Comparison of ENCODE assay signal across 24 cellular contexts in the genomic region with DNA sequence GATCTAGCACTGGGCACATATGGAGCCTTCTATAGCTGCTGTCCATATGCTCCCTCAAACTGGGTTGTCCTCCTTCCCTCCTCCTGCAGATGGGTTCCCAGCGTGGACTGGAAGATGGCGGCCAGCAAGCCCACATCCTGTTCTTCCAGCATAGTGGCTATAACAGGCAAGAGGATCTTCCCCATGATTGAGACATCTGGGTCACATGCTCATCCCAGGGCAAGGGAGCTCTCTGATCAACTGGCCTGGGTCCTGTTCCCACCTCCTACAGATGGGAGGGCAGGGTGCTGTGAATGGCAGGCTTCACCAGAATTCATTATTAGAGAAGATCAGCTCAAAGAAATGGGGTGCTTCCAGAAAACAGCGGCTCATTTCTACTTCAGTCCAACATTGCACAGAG.
DNase-seq lines count a peak whose midpoint lies in the region; ATAC-seq and TF ChIP-seq lines count a peak whose summit lies in the region.
"Had no signal": no experiment of that assay in that cellular context is flagged by ENCODE, and none has a peak within 500 bp of the region (broad histone marks: within the 10 kb centered on the region; RNA-seq: fewer than 3 reads in every experiment).

No MANE protein-coding gene starts in this region.

- H3K27ac ChIP-seq in left ventricle myocardium inferior (replicated peaks) = peak overlapping the region; percentile 87
- H3K27ac ChIP-seq in right lobe of liver = no peak overlapping the region
- H3K27ac ChIP-seq in gastrocnemius medialis = peak overlapping the region in 3 of 4 donors; percentile 0 to 90 (median 71)
- H3K27ac ChIP-seq in Karpas-422 (ENCODE audit: low read length) = no peak overlapping the region
- H3K27ac ChIP-seq: PC-9, RWPE1 had no signal

- H3K36me3 ChIP-seq in left ventricle myocardium inferior (no peaks in the 10 kb centered on the region), right lobe of liver (no peaks in the 10 kb centered on the region), gastrocnemius medialis (no peaks in the 10 kb centered on the region), Karpas-422 (ENCODE audit: insufficient read depth, low read length) (no peaks in the 10 kb centered on the region)
- H3K36me3 ChIP-seq: MG63 had no signal

- in situ Hi-C loops in gastrocnemius medialis (cut with MboI; ENCODE audit: low sequenced_read_pairs in 4 of 4) = loop anchor here in 1 of 4 donors (25.0 kb wide), 1 partner anchor 108 kb away; no protein-coding TSS in a partner anchor

- intact Hi-C loops in left ventricle myocardium inferior (cut with micrococcal nuclease) = no loop called here
- intact Hi-C loops in Right ventricle myocardium inferior (cut with DNase I) = loop anchor here (2.0 to 5.0 kb wide), 2 partner anchors 67 to 117 kb away; no protein-coding TSS in a partner anchor
- intact Hi-C loops in right lobe of liver (cut with DNase I) = no loop called here
- intact Hi-C loops in gastrocnemius medialis (cut with DNase I; ENCODE audit: low total_unique reads) = loop anchor here (5.0 kb wide), 1 partner anchor 103 kb away; no protein-coding TSS in a partner anchor

- no peaks in the 10 kb centered on the region for H3K9me2 ChIP-seq in Karpas-422 (replicated peaks; ENCODE audit: insufficient read depth, low read length)
- H3K9me2 ChIP-seq: SK-N-SH had no signal

- H3K4me2 ChIP-seq in Karpas-422 (ENCODE audit: low read depth, low read length, poor library complexity, severe bottlenecking) = no peak overlapping the region
- H3K4me2 ChIP-seq: PC-9, SK-N-SH had no signal

- no peak overlapping the region for H2AFZ ChIP-seq in Karpas-422 (ENCODE audit: low read length)
- H2AFZ ChIP-seq: PC-9 had no signal

- H3K4me3 ChIP-seq in left ventricle myocardium inferior = no peak overlapping the region
- no peak overlapping the region for H3K4me3 ChIP-seq in right lobe of liver
- no peak overlapping the region for H3K4me3 ChIP-seq in gastrocnemius medialis
- no peak overlapping the region for H3K4me3 ChIP-seq in Karpas-422 (ENCODE audit: low read length)
- H3K4me3 ChIP-seq: MG63, PC-9 had no signal

- no peak for TF ChIP-seq CTCF in left ventricle myocardium inferior (IDR thresholded peaks at IDR 0.05; ENCODE audit: borderline replicate concordance)
- no peak for TF ChIP-seq CTCF in right lobe of liver (IDR thresholded peaks at IDR 0.05)
- no peak for TF ChIP-seq CTCF in gastrocnemius medialis (IDR thresholded peaks at IDR 0.05 in 4 of 5, conservative IDR thresholded peaks at IDR 0.05 in 1 of 5)

- peaks cover 44% of the 10 kb centered on the region for H3K4me1 ChIP-seq in left ventricle myocardium inferior
- peaks cover 0 to 35% (median 13%) of the 10 kb centered on the region in 4 donors for H3K4me1 ChIP-seq in right lobe of liver
- H3K4me1 ChIP-seq in gastrocnemius medialis = peaks cover 43 to 51% of the 10 kb centered on the region in 2 donors
- H3K4me1 ChIP-seq in Karpas-422 (ENCODE audit: low read length) = peaks cover 4% of the 10 kb centered on the region

- no peaks in the 10 kb centered on the region for H3K79me2 ChIP-seq in Karpas-422 (ENCODE audit: low read length)

- peaks cover 5% of the 10 kb centered on the region for H3K9me3 ChIP-seq in left ventricle myocardium inferior (replicated peaks)
- H3K9me3 ChIP-seq in right lobe of liver = no peaks in the 10 kb centered on the region
- no peaks in the 10 kb centered on the region for H3K9me3 ChIP-seq in gastrocnemius medialis
- no peaks in the 10 kb centered on the region for H3K9me3 ChIP-seq in Karpas-422 (ENCODE audit: low read length)
- H3K9me3 ChIP-seq: MG63, SK-N-SH had no signal

- no peaks in the 10 kb centered on the region for H3K27me3 ChIP-seq in left ventricle myocardium inferior (ENCODE audit: low read depth)
- H3K27me3 ChIP-seq in right lobe of liver = no peaks in the 10 kb centered on the region
- H3K27me3 ChIP-seq in gastrocnemius medialis = no peaks in the 10 kb centered on the region
- no peaks in the 10 kb centered on the region for H3K27me3 ChIP-seq in Karpas-422 (ENCODE audit: low read length)
- H3K27me3 ChIP-seq: MG63 had no signal

- WGBS in right lobe of liver (ENCODE audit: insufficient coverage, low coverage, low lambda C conversion rate, missing lambda C conversion rate) = no CpG with 5 or more reads among the region's 3 CpGs

- TF ChIP-seq POLR2A in right lobe of liver (IDR thresholded peaks at IDR 0.05) (no peak), gastrocnemius medialis (IDR thresholded peaks at IDR 0.05) (no peak)

- DNase-seq in left ventricle myocardium inferior (no peak), Right ventricle myocardium inferior (ENCODE audit: missing footprints) (no peak), right lobe of liver (peak in 1 of 3 donors; percentile 54), gastrocnemius medialis (peak in 1 of 2 donors; percentile 33), Karpas-422 (no peak), NCI-H345 treated with DMSO at 0.1 percent for 48 hours (lab: John Stamatoyannopoulos, UW; ENCODE audit: unreplicated experiment) (no peak)
- DNase-seq: 8988T; CD4-positive, CD25-positive, alpha-beta regulatory T cell; EL; GF-D8; GOT3; HCEC 1CT; MG63; NCI-H1092 treated with DMSO at 0.1 percent for 48 hours; NCI-H146; NCI-H2029; NCI-H2227 treated with DMSO at 0.1 percent for 48 hours; NCI-H510A treated with DMSO at 0.1 percent for 48 hours; NCI-H748 treated with DMSO at 0.1 percent for 48 hours; PC-9; SIG-M5; SK-N-SH had no signal

- H3K9ac ChIP-seq in Karpas-422 (ENCODE audit: low read length) = no peak overlapping the region
- H3K9ac ChIP-seq: SK-N-SH had no signal

- H4K20me1 ChIP-seq in Karpas-422 (ENCODE audit: insufficient read depth, low read depth, low read length) = no peaks in the 10 kb centered on the region

- no peak for ATAC-seq in Right ventricle myocardium inferior
- peak; percentile 10 to 40 (median 21) for ATAC-seq in right lobe of liver
- ATAC-seq in gastrocnemius medialis = peak in 1 of 2 donors; percentile 50
- no peak for ATAC-seq in HG03280 (IDR thresholded peaks at IDR 0.05; ENCODE audit: unreplicated experiment)

Comparison
In these comparisons a context has a peak if more than half of its experiments do, and no peak if none do; other contexts are left out.
1. intact Hi-C loops: an anchor here in Right ventricle myocardium inferior (2.0 to 5.0 kb wide) and gastrocnemius medialis (5.0 kb wide); none called in left ventricle myocardium inferior and right lobe of liver.
2. H3K27ac ChIP-seq: peak in left ventricle myocardium inferior (single experiment) and gastrocnemius medialis (3 of 4); none in right lobe of liver (0 of 3) and Karpas-422 (single experiment).
3. ATAC-seq: peak in right lobe of liver (4 of 4); none in Right ventricle myocardium inferior (single experiment) and HG03280 (single experiment).